In genomic region chr15:99630607-99631131, GRCh38 we compare ENCODE assay signal across 11 cellular contexts.
DNase-seq lines count a peak whose midpoint lies in the region; ATAC-seq and TF ChIP-seq lines count a peak whose summit lies in the region.
"Had no signal": no experiment of that assay in that cellular context is flagged by ENCODE, and none has a peak within 500 bp of the region (broad histone marks: within the 10 kb centered on the region; RNA-seq: fewer than 3 reads in every experiment).

No MANE protein-coding gene starts in this region.

- TF ChIP-seq CTCF in CD14-positive monocyte (IDR thresholded peaks at IDR 0.05) (no peak), lung (IDR thresholded peaks at IDR 0.05; ENCODE audit: control extremely low read depth, extremely low read depth) (no peak)

- 0 out of 2 replicates have a peak overlapping the region, but pooled peaks have one; percentile 4 for H3K4me3 ChIP-seq in Karpas-422 (ENCODE audit: low read length)
- H3K4me3 ChIP-seq in lung, result no peak overlapping the region
- H3K4me3 ChIP-seq: SJCRH30 had no signal

- H4K20me1 ChIP-seq in Karpas-422 (ENCODE audit: insufficient read depth, low read depth, low read length), result no peaks in the 10 kb centered on the region

- H3K9ac ChIP-seq in Karpas-422 (ENCODE audit: low read length), result no peak overlapping the region

- intact Hi-C loops in CD14-positive monocyte (cut with micrococcal nuclease), result loop anchor here in 1 of 2 donors (5.0 kb wide), 2 partner anchors 63 to 203 kb away; partner anchors contain the start of gene MEF2A

- H3K27ac Mint-ChIP-seq in CD14-positive monocyte, result peak overlapping the region; percentile 92 to 98 (median 96)
- peak overlapping the region in 1 of 2 donors; percentile 21 for H3K27ac Mint-ChIP-seq in natural killer cell treated with Interleukin-12 subunit alpha and Interleukin-12 subunit beta and Interleukin-15 and Interleukin-18, amount 100 ng/mL, for 72 hours
- H3K27ac Mint-ChIP-seq: activated T-helper 17 cell treated with anti-CD3 and anti-CD28 coated beads, Interleukin-2, amount 50 U/mL, for 72 hours had no signal

- H2AFZ ChIP-seq in Karpas-422 (ENCODE audit: low read length), result no peak overlapping the region

- peaks cover 39 to 40% of the 10 kb centered on the region in 2 donors for H3K36me3 Mint-ChIP-seq in CD14-positive monocyte
- H3K36me3 Mint-ChIP-seq in natural killer cell treated with Interleukin-12 subunit alpha and Interleukin-12 subunit beta and Interleukin-15 and Interleukin-18, amount 100 ng/mL, for 72 hours, result peaks cover 21% of the 10 kb centered on the region

- H3K27ac ChIP-seq in Karpas-422 (ENCODE audit: low read length) (peak overlapping the region; percentile 45), lung (ENCODE audit: low read depth in 1 of 2, low read length in 1 of 2) (peak overlapping the region; percentile 73 to 91)
- H3K27ac ChIP-seq: SJCRH30 had no signal

- H3K4me1 Mint-ChIP-seq in CD14-positive monocyte, result peaks cover 60% of the 10 kb centered on the region
- peaks cover 25 to 52% of the 10 kb centered on the region in 2 donors for H3K4me1 Mint-ChIP-seq in natural killer cell treated with Interleukin-12 subunit alpha and Interleukin-12 subunit beta and Interleukin-15 and Interleukin-18, amount 100 ng/mL, for 72 hours (ENCODE audit: low read depth in 2 of 2)

- DNase-seq in CD14-positive monocyte (ENCODE audit: low spot score) (no peak), Karpas-422 (no peak), lung (ENCODE audit: low spot score) (no peak), DMS114 treated with DMSO at 0.1 percent for 48 hours (lab: John Stamatoyannopoulos, UW; ENCODE audit: unreplicated experiment) (no peak), hepatic stellate cell (ENCODE audit: low spot score) (no peak)
- DNase-seq in natural killer cell treated with Interleukin-12 subunit alpha and Interleukin-12 subunit beta and Interleukin-15 and Interleukin-18, amount 100 ng/mL, for 72 hours (ENCODE audit: low spot score), result no peak
- DNase-seq: NCI-H446 treated with DMSO at 0.1 percent for 48 hours, SJCRH30 had no signal

- peak; percentile 31 for ATAC-seq in GM19372 (IDR thresholded peaks at IDR 0.05; ENCODE audit: low read depth, unreplicated experiment)
- ATAC-seq in lung (ENCODE audit: insufficient read depth, low FRiP score), result no peak
- no peak for ATAC-seq in HG03196 (IDR thresholded peaks at IDR 0.05; ENCODE audit: unreplicated experiment)
- no peak for ATAC-seq in natural killer cell treated with Interleukin-12 subunit alpha and Interleukin-12 subunit beta and Interleukin-15 and Interleukin-18, amount 100 ng/mL, for 72 hours

- H3K9me2 ChIP-seq in Karpas-422 (replicated peaks; ENCODE audit: insufficient read depth, low read length), result no peaks in the 10 kb centered on the region

- H3K4me1 ChIP-seq in Karpas-422 (ENCODE audit: low read length) (peaks cover 24% of the 10 kb centered on the region), lung (ENCODE audit: control insufficient read depth in 2 of 2, insufficient read depth in 2 of 2, low read length in 2 of 2) (peaks cover 1 to 22% of the 10 kb centered on the region in 2 donors)
- H3K4me1 ChIP-seq: SJCRH30 had no signal

- H3K79me2 ChIP-seq in Karpas-422 (ENCODE audit: low read length), result peaks cover 93% of the 10 kb centered on the region

- peak overlapping the region; percentile 20 for H3K4me2 ChIP-seq in Karpas-422 (ENCODE audit: low read depth, low read length, poor library complexity, severe bottlenecking)

- peak overlapping the region in 1 of 2 donors; percentile 81 for H3K4me3 Mint-ChIP-seq in CD14-positive monocyte
- no peak overlapping the region for H3K4me3 Mint-ChIP-seq in natural killer cell treated with Interleukin-12 subunit alpha and Interleukin-12 subunit beta and Interleukin-15 and Interleukin-18, amount 100 ng/mL, for 72 hours
- H3K4me3 Mint-ChIP-seq: activated T-helper 17 cell treated with anti-CD3 and anti-CD28 coated beads, Interleukin-2, amount 50 U/mL, for 72 hours had no signal

- peaks cover 0 to 6% (median 2%) of the 10 kb centered on the region in 7 donors for H3K9me3 Mint-ChIP-seq in CD14-positive monocyte
- no peaks in the 10 kb centered on the region for H3K9me3 Mint-ChIP-seq in natural killer cell treated with Interleukin-12 subunit alpha and Interleukin-12 subunit beta and Interleukin-15 and Interleukin-18, amount 100 ng/mL, for 72 hours

- H3K27me3 ChIP-seq in Karpas-422 (ENCODE audit: low read length) (no peaks in the 10 kb centered on the region), lung (ENCODE audit: control insufficient read depth, insufficient read depth) (no peaks in the 10 kb centered on the region)
- H3K27me3 ChIP-seq: SJCRH30 had no signal

- 92 to 96% methylated on average over 7 of the region's 7 CpGs for WGBS in lung, 2 donors

- H3K36me3 ChIP-seq in Karpas-422 (ENCODE audit: insufficient read depth, low read length) (peaks cover 43% of the 10 kb centered on the region), lung (ENCODE audit: control insufficient read depth in 2 of 2, insufficient read depth in 2 of 2, low read length in 2 of 2) (no peaks in the 10 kb centered on the region)

- H3K9me3 ChIP-seq in Karpas-422 (ENCODE audit: low read length) (peaks cover 5% of the 10 kb centered on the region; the same call in 1 of the 2 replicates), lung (ENCODE audit: control insufficient read depth in 2 of 2, insufficient read depth in 1 of 2, low read length in 1 of 2) (no peaks in the 10 kb centered on the region)
- H3K9me3 ChIP-seq: SJCRH30 had no signal

- no peaks in the 10 kb centered on the region for H3K27me3 Mint-ChIP-seq in CD14-positive monocyte (ENCODE audit: low read depth in 3 of 3)
- no peaks in the 10 kb centered on the region for H3K27me3 Mint-ChIP-seq in natural killer cell treated with Interleukin-12 subunit alpha and Interleukin-12 subunit beta and Interleukin-15 and Interleukin-18, amount 100 ng/mL, for 72 hours
- H3K27me3 Mint-ChIP-seq: activated T-helper 17 cell treated with anti-CD3 and anti-CD28 coated beads, Interleukin-2, amount 50 U/mL, for 72 hours had no signal
